In the genomic region with DNA sequence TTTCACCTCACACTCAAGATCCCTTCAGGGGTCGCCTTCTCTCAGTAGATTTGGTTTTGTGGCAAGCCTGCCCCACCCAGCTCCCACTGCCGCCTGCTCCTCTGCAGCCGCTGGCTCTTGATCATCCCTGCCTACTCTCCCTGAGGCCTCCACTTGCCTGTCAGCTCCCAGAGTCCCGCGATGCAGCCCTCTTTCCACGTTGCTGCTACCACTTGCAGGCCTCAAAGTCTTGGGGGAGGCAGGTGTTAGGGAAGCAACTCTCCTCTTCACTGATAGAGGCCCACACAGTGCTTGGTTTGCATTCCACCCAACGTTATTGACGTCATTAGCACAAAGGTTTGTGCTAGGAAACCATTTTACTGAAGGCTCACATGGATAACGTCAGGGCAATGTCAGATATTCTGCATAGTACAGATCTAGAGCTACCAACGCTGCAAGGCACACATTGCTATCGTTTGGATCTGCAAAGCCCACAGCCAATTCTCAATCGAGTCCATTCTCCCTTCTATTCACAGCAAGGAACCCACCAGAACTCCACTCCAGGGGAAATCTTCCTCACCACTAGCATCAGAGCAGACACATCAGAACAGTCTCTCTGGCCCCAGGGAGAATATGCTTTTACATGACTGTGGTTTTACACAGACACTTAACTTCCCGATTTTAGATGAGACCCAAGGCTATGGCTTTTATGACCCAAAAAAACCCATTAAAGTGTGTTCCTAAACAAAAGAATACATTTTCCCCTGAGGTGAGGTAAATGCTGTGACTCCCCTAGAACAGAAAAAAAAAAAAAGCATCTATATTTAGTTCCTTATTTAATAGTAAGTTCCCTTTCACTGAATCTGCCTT, we compare ENCODE assay signal across 19 cellular contexts.
A peak's percentile ranks its signal among the peaks of the same experiment; 100 is the strongest.
DNase-seq lines count a peak whose midpoint lies in the region; ATAC-seq and TF ChIP-seq lines count a peak whose summit lies in the region.
"Had no signal": no experiment of that assay in that cellular context is flagged by ENCODE, and none has a peak within 500 bp of the region (broad histone marks: within the 10 kb centered on the region; RNA-seq: fewer than 3 reads in every experiment).

No MANE protein-coding gene starts in this region.

- TF ChIP-seq CTCF in cardiac muscle cell (IDR thresholded peaks at IDR 0.05; ENCODE audit: low read depth, low read length) (no peak), brain (conservative IDR thresholded peaks at IDR 0.05) (no peak)

- no peak for ATAC-seq in Right ventricle myocardium superior (ENCODE audit: poor library complexity)
- peak; percentile 5 for ATAC-seq in HG03280 (IDR thresholded peaks at IDR 0.05; ENCODE audit: unreplicated experiment)
- no peak for ATAC-seq in HG03095 (IDR thresholded peaks at IDR 0.05; ENCODE audit: unreplicated experiment)
- ATAC-seq: left ventricle myocardium superior, PC-3 had no signal

- no peaks in the 10 kb centered on the region for H3K36me3 Mint-ChIP-seq in brain
- H3K36me3 Mint-ChIP-seq: activated naive CD8-positive, alpha-beta T cell; CD4-positive, alpha-beta memory T cell had no signal

- H3K4me3 ChIP-seq in cardiac muscle cell: no peak overlapping the region
- H3K4me3 ChIP-seq: MG63, SJSA1 had no signal

- no peaks in the 10 kb centered on the region for H3K27me3 ChIP-seq in cardiac muscle cell
- H3K27me3 ChIP-seq: MG63, SJSA1 had no signal

- H3K9me3 ChIP-seq in cardiac muscle cell (ENCODE audit: low read depth): no peaks in the 10 kb centered on the region
- H3K9me3 ChIP-seq: MG63, SJSA1 had no signal

- H3K27ac Mint-ChIP-seq in brain: peak overlapping the region in 3 of 5 experiments; percentile 29 to 77 (median 61)
- H3K27ac Mint-ChIP-seq: activated naive CD8-positive, alpha-beta T cell; CD4-positive, alpha-beta memory T cell had no signal

- no peak overlapping the region for H3K4me3 Mint-ChIP-seq in brain
- H3K4me3 Mint-ChIP-seq: activated naive CD8-positive, alpha-beta T cell; CD4-positive, alpha-beta memory T cell had no signal

- peaks cover 3% of the 10 kb centered on the region for H3K27me3 Mint-ChIP-seq in brain

- H3K9me3 Mint-ChIP-seq in brain: no peaks in the 10 kb centered on the region
- H3K9me3 Mint-ChIP-seq: CD4-positive, alpha-beta memory T cell had no signal

- peaks cover 67% of the 10 kb centered on the region for H3K4me1 Mint-ChIP-seq in brain
- H3K4me1 Mint-ChIP-seq: CD4-positive, alpha-beta memory T cell had no signal

- peak overlapping the region; percentile 37 for H3K27ac ChIP-seq in cardiac muscle cell
- H3K27ac ChIP-seq: SJSA1 had no signal

- peak in 1 of 2 donors; percentile 22 for DNase-seq in cardiac muscle cell (ENCODE audit: low read depth in 1 of 2, low spot score in 1 of 2)
- DNase-seq in Right ventricle myocardium superior: no peak
- DNase-seq in stimulated activated naive CD4-positive, alpha-beta T cell (lab: John Stamatoyannopoulos, UW): no peak
- DNase-seq in DMS153 treated with DMSO at 0.1 percent for 48 hours (lab: John Stamatoyannopoulos, UW; ENCODE audit: unreplicated experiment): no peak
- no peak for DNase-seq in SW480 (ENCODE audit: low spot score)
- DNase-seq: activated CD4-positive, alpha-beta T cell treated with anti-CD3 and anti-CD28 coated beads for 1 hour; CD4-positive, alpha-beta memory T cell; DMS79 treated with DMSO at 0.1 percent for 48 hours; IMR-90; left ventricle myocardium superior; MG63; NCI-H2029; NCI-H524; PC-3 had no signal

- no peaks in the 10 kb centered on the region for H3K36me3 ChIP-seq in cardiac muscle cell
- H3K36me3 ChIP-seq: MG63, SJSA1 had no signal

- H3K4me1 ChIP-seq in cardiac muscle cell (ENCODE audit: low read depth): peaks cover 18% of the 10 kb centered on the region

- intact Hi-C loops in Right ventricle myocardium superior (cut with DNase I): no loop called here
